Comparison of ENCODE assay signal across 22 cellular contexts in genomic region chr2:209907746-209908145, GRCh38.
A peak's percentile ranks its signal among the peaks of the same experiment; 100 is the strongest.
DNase-seq lines count a peak whose midpoint lies in the region; ATAC-seq and TF ChIP-seq lines count a peak whose summit lies in the region.
"Had no signal": no experiment of that assay in that cellular context is flagged by ENCODE, and none has a peak within 500 bp of the region (broad histone marks: within the 10 kb centered on the region; RNA-seq: fewer than 3 reads in every experiment).

No MANE protein-coding gene starts in this region.

- H3K36me3 Mint-ChIP-seq in chondrocyte (ENCODE audit: low read depth): no peaks in the 10 kb centered on the region
- H3K36me3 Mint-ChIP-seq: CD4-positive, alpha-beta memory T cell had no signal

- ATAC-seq in GM18511 (IDR thresholded peaks at IDR 0.05; ENCODE audit: unreplicated experiment): peak; percentile 52
- ATAC-seq in GM21447 (IDR thresholded peaks at IDR 0.05; ENCODE audit: unreplicated experiment): peak; percentile 50
- peak; percentile 61 for ATAC-seq in HG03432 (IDR thresholded peaks at IDR 0.05; ENCODE audit: unreplicated experiment)
- no peak for ATAC-seq in HG02642 (IDR thresholded peaks at IDR 0.05; ENCODE audit: poor library complexity, unreplicated experiment)
- ATAC-seq in GM18873 (IDR thresholded peaks at IDR 0.05; ENCODE audit: low FRiP score, unreplicated experiment): no peak
- ATAC-seq: Right ventricle myocardium inferior had no signal

- H3K27me3 Mint-ChIP-seq in chondrocyte (ENCODE audit: low read depth): no peaks in the 10 kb centered on the region

- H3K4me3 Mint-ChIP-seq in chondrocyte (ENCODE audit: unreplicated experiment): no peak overlapping the region
- H3K4me3 Mint-ChIP-seq: CD4-positive, alpha-beta memory T cell had no signal

- H3K27ac ChIP-seq in cingulate gyrus (ENCODE audit: low read depth, low read length): peak overlapping the region; percentile 43
- H3K27ac ChIP-seq: PC-9, SJSA1 had no signal

- TF ChIP-seq CTCF in chondrocyte (IDR thresholded peaks at IDR 0.05): no peak

- no peak overlapping the region for H3K27ac Mint-ChIP-seq in chondrocyte (ENCODE audit: unreplicated experiment)

- DNase-seq in chondrocyte (ENCODE audit: low spot score) (no peak), superior temporal gyrus (ENCODE audit: extremely low spot score) (no peak)
- DNase-seq: C1 segment of cervical spinal cord; CD4-positive, alpha-beta memory T cell; COR-L47; GOT3; NCI-H1092 treated with DMSO at 0.1 percent for 48 hours; NCI-H1436; NCI-H187; NCI-H2081 treated with DMSO at 0.1 percent for 48 hours; NCI-H524; NCI-H774; NK-92 treated with Interleukin-12 subunit alpha and Interleukin-12 subunit beta, amount 100 ng/mL, for 24 hours; PC-9 had no signal

- H3K9me3 Mint-ChIP-seq in chondrocyte (ENCODE audit: low read depth): peaks cover 10% of the 10 kb centered on the region

- H3K4me1 Mint-ChIP-seq in chondrocyte (ENCODE audit: low read depth): no peaks in the 10 kb centered on the region
- H3K4me1 Mint-ChIP-seq: CD4-positive, alpha-beta memory T cell had no signal

Comparison
In these comparisons a context has a peak if more than half of its experiments do, and no peak if none do; other contexts are left out.
1. ATAC-seq: peak in GM18511 (single experiment), GM21447 (single experiment) and HG03432 (single experiment); none in HG02642 (single experiment) and GM18873 (single experiment).